Comparison of ENCODE assay signal across 32 cellular contexts in genomic region chr4:142983612-142984011, GRCh38.
"Had no signal": no experiment of that assay in that cellular context is flagged by ENCODE, and none has a peak within 500 bp of the region (broad histone marks: within the 10 kb centered on the region; RNA-seq: fewer than 3 reads in every experiment).

No MANE protein-coding gene starts in this region.

- H3K9me3 ChIP-seq: SJCRH30 had no signal

- H3K27ac ChIP-seq: KMS-11, PC-9, RWPE1, SJCRH30, SK-N-MC had no signal

- FAIRE-seq: RCC 7860 had no signal

- ATAC-seq: Panc1, Right ventricle myocardium inferior, SK-N-SH treated with all-trans-retinoic acid at 6 μM for 48 hours had no signal

- H3K27me3 ChIP-seq: SJCRH30 had no signal

- H3K4me3 ChIP-seq: PC-9, SJCRH30, SK-N-MC had no signal

- H3K4me1 ChIP-seq: SJCRH30 had no signal

- DNase-seq: Karpas-422, MM.1S, MV-4-11, NCI-H1092, NCI-H1105, NCI-H1417 treated with DMSO at 0.1 percent for 48 hours, NCI-H1436 treated with DMSO at 0.1 percent for 48 hours, NCI-H1694 treated with DMSO at 0.1 percent for 48 hours, NCI-H187 treated with DMSO at 0.1 percent for 48 hours, NCI-H2029 treated with DMSO at 0.1 percent for 48 hours, NCI-H2081 treated with DMSO at 0.1 percent for 48 hours, NCI-H2107, NCI-H2171, NCI-H226, NCI-H446 treated with DMSO at 0.1 percent for 48 hours, NCI-H510A, NCI-H524, NCI-H526, NCI-H69, NCI-H748 treated with DMSO at 0.1 percent for 48 hours, NCI-H82, PC-9, SHP77, SIG-M5, SJCRH30 had no signal

- H3K36me3 ChIP-seq: SJCRH30 had no signal
